Comparison of ENCODE assay signal across 13 cellular contexts in the genomic region with DNA sequence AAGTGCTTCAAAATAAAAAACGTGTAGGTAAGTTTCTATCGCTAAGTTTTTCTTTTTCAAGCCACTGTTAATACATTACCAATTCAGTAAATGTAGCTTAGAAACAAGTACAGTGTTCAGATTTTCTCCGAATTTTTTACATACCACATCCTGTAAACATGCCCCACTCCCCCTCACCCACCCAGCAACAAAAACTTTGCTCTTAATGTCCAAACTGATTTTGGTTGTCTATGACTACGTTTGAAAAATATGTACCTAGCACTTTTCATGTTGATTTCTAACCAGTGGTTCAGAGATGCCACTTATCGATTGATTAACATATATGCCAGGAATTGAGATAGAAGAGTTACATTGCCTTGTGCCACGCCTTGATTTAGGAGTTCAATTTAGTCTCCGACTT. TPM values are rescaled to one million over a fixed set of nuclear protein-coding genes. Genes with fewer than 3 reads are reported as not detected.
DNase-seq lines count a peak whose midpoint lies in the region; ATAC-seq and TF ChIP-seq lines count a peak whose summit lies in the region.
"Had no signal": no experiment of that assay in that cellular context is flagged by ENCODE, and none has a peak within 500 bp of the region (broad histone marks: within the 10 kb centered on the region; RNA-seq: fewer than 3 reads in every experiment).

No MANE protein-coding gene starts in this region.

- peak overlapping the region; percentile 10; the same call in 1 of the 2 replicates for H4K91ac ChIP-seq in IMR-90 (ENCODE audit: insufficient read depth, low read depth, low read length)

- no peak overlapping the region for H3K4ac ChIP-seq in IMR-90 (ENCODE audit: low read depth, low read length)

- WGBS in heart left ventricle, 4 donors = 62 to 68% (median 66%) methylated on average over 7 of the region's 7 CpGs
- 70% methylated on average over 7 of the region's 7 CpGs for WGBS in right cardiac atrium
- WGBS in IMR-90 (ENCODE audit: extremely low coverage in 2 of 2, insufficient read length in 1 of 2), 2 experiments = 100% methylated on average over 1 of the region's 7 CpGs; no CpG with 5 or more reads in 1 of the 2 experiments

- H3K9me3 ChIP-seq in heart left ventricle (no peaks in the 10 kb centered on the region), right cardiac atrium (ENCODE audit: control insufficient read depth, low read length) (no peaks in the 10 kb centered on the region), IMR-90 (ENCODE audit: control insufficient read depth, insufficient read depth, low read length) (no peaks in the 10 kb centered on the region), iPS-20b (ENCODE audit: insufficient read depth, low read depth, low read length) (no peaks in the 10 kb centered on the region), subcutaneous abdominal adipose tissue (ENCODE audit: control insufficient read depth in 5 of 5, low read length in 5 of 5) (no peaks in the 10 kb centered on the region)

- peaks cover 0 to 21% of the 10 kb centered on the region in 2 experiments; a peak in 2 of 4 replicates for H3K79me1 ChIP-seq in IMR-90 (ENCODE audit: low read depth in 1 of 2, low read length in 2 of 2)

- no peak for ATAC-seq in heart left ventricle
- no peak for ATAC-seq in right cardiac atrium
- ATAC-seq in IMR-90 (ENCODE audit: low read depth) = no peak
- ATAC-seq in GM21367 (IDR thresholded peaks at IDR 0.05; ENCODE audit: unreplicated experiment) = no peak
- ATAC-seq: GM12878 had no signal

- peaks cover 0 to 18% (median 5%) of the 10 kb centered on the region in 12 donors for H3K4me1 ChIP-seq in heart left ventricle
- H3K4me1 ChIP-seq in right cardiac atrium (ENCODE audit: control insufficient read depth, insufficient read depth, low read length) = no peaks in the 10 kb centered on the region
- H3K4me1 ChIP-seq in IMR-90 (ENCODE audit: control insufficient read depth, insufficient read depth, low read length) = no peaks in the 10 kb centered on the region
- peaks cover 10% of the 10 kb centered on the region; the same call in 1 of the 2 replicates for H3K4me1 ChIP-seq in iPS-20b (ENCODE audit: insufficient read depth, low read length)
- H3K4me1 ChIP-seq in subcutaneous abdominal adipose tissue (ENCODE audit: control insufficient read depth in 5 of 5, insufficient read depth in 5 of 5, low read length in 5 of 5) = peaks cover 0 to 18% (median 11%) of the 10 kb centered on the region in 5 donors

- no peaks in the 10 kb centered on the region for H3K36me3 ChIP-seq in heart left ventricle
- H3K36me3 ChIP-seq in IMR-90 (ENCODE audit: control insufficient read depth, insufficient read depth, low read length) = no peaks in the 10 kb centered on the region
- no peaks in the 10 kb centered on the region for H3K36me3 ChIP-seq in iPS-20b (ENCODE audit: insufficient read depth, low read depth, low read length)
- H3K36me3 ChIP-seq in subcutaneous abdominal adipose tissue (ENCODE audit: control insufficient read depth in 5 of 5, insufficient read depth in 5 of 5, low read length in 5 of 5) = no peaks in the 10 kb centered on the region

- H3K18ac ChIP-seq in IMR-90 (ENCODE audit: low read depth, low read length) = no peak overlapping the region

- H2BK15ac ChIP-seq in IMR-90 (ENCODE audit: low read depth, low read length) = no peak overlapping the region

- no peak for DNase-seq in heart left ventricle
- no peak for DNase-seq in right cardiac atrium
- no peak for DNase-seq in IMR-90
- DNase-seq in activated CD4-positive, alpha-beta T cell treated with anti-CD3 and anti-CD28 coated beads, Interleukin-2, amount 10 ng/mL, durations not matched to agents 7 days and 5 days = no peak
- no peak for DNase-seq in Kasumi-1 (lab: John Stamatoyannopoulos, UW)
- DNase-seq: ACHN; activated CD4-positive, alpha-beta T cell treated with anti-CD3 and anti-CD28 coated beads for 1 hour; NK-92 treated with Interleukin-12 subunit alpha and Interleukin-12 subunit beta, amount 100 ng/mL, for 24 hours; stimulated activated CD4-positive, alpha-beta T cell treated with anti-CD3 and anti-CD28 coated beads, Interleukin-12 subunit alpha, Interleukin-12 subunit beta, amount 100 ng/mL, for 4 hours had no signal

- intact Hi-C loops in heart left ventricle (cut with DNase I) = loop anchor here in 9 of 10 donors (2.0 to 10.0 kb wide), 8 partner anchors 56 to 146 kb away; partner anchors contain the start of gene ACSS3 (in 1 of the 9)
- intact Hi-C loops in right cardiac atrium (cut with DNase I) = loop anchor here in 3 of 4 donors (5.0 to 10.0 kb wide), 2 partner anchors 101 to 104 kb away; no protein-coding TSS in a partner anchor
- intact Hi-C loops in IMR-90 (cut with micrococcal nuclease) = loop anchor here (5.0 kb wide), 2 partner anchors 176 to 466 kb away; no protein-coding TSS in a partner anchor

- TF ChIP-seq CTCF in heart left ventricle (IDR thresholded peaks at IDR 0.05) = no peak
- no peak for TF ChIP-seq CTCF in IMR-90 (conservative IDR thresholded peaks at IDR 0.05; ENCODE audit: low read depth, low read length)

- peaks cover 2% of the 10 kb centered on the region for H3K36me3 Mint-ChIP-seq in activated CD4-positive, alpha-beta T cell treated with anti-CD3 and anti-CD28 coated beads, Interleukin-2, amount 10 ng/mL, durations not matched to agents 7 days and 5 days (ENCODE audit: low read depth)

- no peak for TF ChIP-seq RAD21 in IMR-90 (IDR thresholded peaks at IDR 0.05; ENCODE audit: low read length)

- peak overlapping the region; percentile 20; the same call in 1 of the 2 replicates for H2BK20ac ChIP-seq in IMR-90 (ENCODE audit: low read depth, low read length)

- peaks cover 4% of the 10 kb centered on the region for H3K4me1 Mint-ChIP-seq in activated CD4-positive, alpha-beta T cell treated with anti-CD3 and anti-CD28 coated beads, Interleukin-2, amount 10 ng/mL, durations not matched to agents 7 days and 5 days

- no peak overlapping the region for H3K27ac Mint-ChIP-seq in activated CD4-positive, alpha-beta T cell treated with anti-CD3 and anti-CD28 coated beads, Interleukin-2, amount 10 ng/mL, durations not matched to agents 7 days and 5 days

- H4K8ac ChIP-seq in IMR-90 (ENCODE audit: low read depth in 2 of 2, low read length in 2 of 2) = no peak overlapping the region

- H3K27ac ChIP-seq in heart left ventricle (peak overlapping the region in 2 of 12 donors; percentile 90 to 96), right cardiac atrium (ENCODE audit: low read length) (no peak overlapping the region), IMR-90 (ENCODE audit: insufficient read depth, low read length) (no peak overlapping the region), iPS-20b (ENCODE audit: low read length) (no peak overlapping the region), subcutaneous abdominal adipose tissue (ENCODE audit: low read depth, low read length) (peak overlapping the region; percentile 7)

- no peak overlapping the region for H3K14ac ChIP-seq in IMR-90 (replicated peaks; ENCODE audit: low read depth, low read length)

- H3K27me3 Mint-ChIP-seq in activated CD4-positive, alpha-beta T cell treated with anti-CD3 and anti-CD28 coated beads, Interleukin-2, amount 10 ng/mL, durations not matched to agents 7 days and 5 days = peaks cover 30% of the 10 kb centered on the region

- H2BK120ac ChIP-seq in IMR-90 (ENCODE audit: low read depth, low read length) = no peak overlapping the region

- H2AFZ ChIP-seq in IMR-90 (replicated peaks; ENCODE audit: low read length, poor library complexity) = no peak overlapping the region

- peak overlapping the region in 9 of 12 donors; percentile 70 to 87 (median 78) for H3K4me3 ChIP-seq in heart left ventricle
- no peak overlapping the region for H3K4me3 ChIP-seq in right cardiac atrium (ENCODE audit: low read length)
- H3K4me3 ChIP-seq in IMR-90 (ENCODE audit: insufficient read depth, low read depth, low read length) = no peak overlapping the region
- H3K4me3 ChIP-seq in iPS-20b (ENCODE audit: low read length) = peak overlapping the region; percentile 94; the same call in 1 of the 2 replicates
- H3K4me3 ChIP-seq in subcutaneous abdominal adipose tissue (ENCODE audit: low read depth in 1 of 5, low read length in 5 of 5) = peak overlapping the region in 3 of 5 donors; percentile 76 to 83 (median 83)

- no TSS peak for BruUV-seq in IMR-90 (replicated peaks; lab: Mats Ljungman, UMichigan)

- no peaks in the 10 kb centered on the region for H3K9me1 ChIP-seq in IMR-90 (ENCODE audit: insufficient read depth, low read length)

- no peak overlapping the region; the same call in 1 of the 2 replicates for H3K4me2 ChIP-seq in IMR-90 (ENCODE audit: low read depth, low read length)

- H2AK9ac ChIP-seq in IMR-90 (replicated peaks; ENCODE audit: low read depth, low read length, poor library complexity) = no peak overlapping the region

- dilution Hi-C loops in IMR-90 (cut with HindIII; ENCODE audit: low sequenced_read_pairs, unreplicated experiment) = no loop called here

- H3K56ac ChIP-seq in IMR-90 (ENCODE audit: extremely low read depth, insufficient read depth, low read length) = no peak overlapping the region

- H4K20me1 ChIP-seq in IMR-90 (ENCODE audit: insufficient read depth, low read length) = no peaks in the 10 kb centered on the region

- H3K27me3 ChIP-seq in heart left ventricle (peaks cover 0 to 3% (median 0%) of the 10 kb centered on the region in 9 donors), right cardiac atrium (ENCODE audit: control insufficient read depth, insufficient read depth) (no peaks in the 10 kb centered on the region), IMR-90 (ENCODE audit: control insufficient read depth, insufficient read depth, low read length) (no peaks in the 10 kb centered on the region), iPS-20b (ENCODE audit: insufficient read depth, low read length) (peaks cover 12% of the 10 kb centered on the region), subcutaneous abdominal adipose tissue (ENCODE audit: control insufficient read depth in 5 of 5, insufficient read depth in 4 of 5, low read length in 5 of 5) (peaks cover 0 to 3% (median 0%) of the 10 kb centered on the region in 5 donors)

- no peak overlapping the region for H4K5ac ChIP-seq in IMR-90 (ENCODE audit: low read depth, low read length)

- CTCF ChIA-PET in IMR-90 (lab: Yijun Ruan, JAX) = interaction anchor here (0.6 kb wide), 2 partner anchors 374 to 983 kb away, joined by 3 read pairs; no protein-coding TSS in a partner anchor
- CTCF ChIA-PET in activated CD4-positive, alpha-beta T cell treated with anti-CD3 and anti-CD28 coated beads, Interleukin-2, amount 10 ng/mL, durations not matched to agents 7 days and 5 days (lab: Charles Lee) = interaction anchor here (0.6 kb wide), 1 partner anchor 14 kb away, joined by 8 read pairs; no protein-coding TSS in a partner anchor

- no peak overlapping the region for H2BK5ac ChIP-seq in IMR-90 (ENCODE audit: low read depth, low read length, poor library complexity, severe bottlenecking)

- no peak overlapping the region for H3K4me3 Mint-ChIP-seq in activated CD4-positive, alpha-beta T cell treated with anti-CD3 and anti-CD28 coated beads, Interleukin-2, amount 10 ng/mL, durations not matched to agents 7 days and 5 days

- POLR2A ChIA-PET in IMR-90 (lab: Charles Lee; ENCODE audit: unreplicated experiment) = interaction anchor here (0.6 kb wide), 1 partner anchor 580 kb away, joined by 6 read pairs; no protein-coding TSS in a partner anchor
- POLR2A ChIA-PET in activated CD4-positive, alpha-beta T cell treated with anti-CD3 and anti-CD28 coated beads, Interleukin-2, amount 10 ng/mL, durations not matched to agents 7 days and 5 days (lab: Charles Lee) = no interaction called here

- no peak overlapping the region for H2AK5ac ChIP-seq in IMR-90 (ENCODE audit: low read depth, low read length)

- TF ChIP-seq POLR2A in heart left ventricle (IDR thresholded peaks at IDR 0.05) = no peak
- TF ChIP-seq POLR2A in IMR-90 (IDR thresholded peaks at IDR 0.05; ENCODE audit: low read depth, low read length) = no peak

- H3K9ac ChIP-seq in IMR-90 (ENCODE audit: low read depth, low read length) (no peak overlapping the region), iPS-20b (ENCODE audit: low read depth, low read length) (no peak overlapping the region), subcutaneous abdominal adipose tissue (ENCODE audit: low read length in 5 of 5) (no peak overlapping the region)

- H3K23ac ChIP-seq in IMR-90 (ENCODE audit: low read depth, low read length) = no peak overlapping the region

- peaks cover 3% of the 10 kb centered on the region for H3K9me3 Mint-ChIP-seq in activated CD4-positive, alpha-beta T cell treated with anti-CD3 and anti-CD28 coated beads, Interleukin-2, amount 10 ng/mL, durations not matched to agents 7 days and 5 days

- in situ Hi-C loops in IMR-90 (cut with MboI; ENCODE audit: low sequenced_read_pairs) = loop anchor here (25.0 kb wide), 2 partner anchors 326 to 1526 kb away; no protein-coding TSS in a partner anchor

RNA-seq across cellular contexts. Expression of gene LIN7A, which starts 0.7 kb away (rescaled TPM):
- total RNA-seq in heart left ventricle (10 to 100 TPM; 10.2 to 20.1 (median 14.6) TPM), right cardiac atrium (10 to 100 TPM; 18.9 to 22.3 (median 20.6) TPM), IMR-90 (2012; rRNA removed) (23.9 and 24.7 TPM in 2 replicates)
- polyA plus RNA-seq in heart left ventricle (10 to 100 TPM in 1 of 2 donors, 1 to 10 TPM in 1; 7.5 to 21.6 TPM), right cardiac atrium (9.2 TPM), IMR-90 (2012; rRNA removed) (9.1 and 10.8 TPM in 2 replicates)
- 1.6 and 2.3 TPM in 2 replicates for polyA plus RNA-seq in IMR-90 (2012; cell fraction: cytosol; rRNA removed)
- polyA plus RNA-seq in IMR-90 (2012; cell fraction: nucleus; rRNA removed; ENCODE audit: low replicate concordance) = 1.7 and 16.1 TPM in 2 replicates
- total RNA-seq in activated CD4-positive, alpha-beta T cell treated with anti-CD3 and anti-CD28 coated beads, Interleukin-2, amount 10 ng/mL, durations not matched to agents 7 days and 5 days = not detected

Comparison
In these comparisons a context has a peak if more than half of its experiments do, and no peak if none do; other contexts are left out.
1. H3K4me3 ChIP-seq: peak in heart left ventricle (9 of 12), iPS-20b (single experiment) and subcutaneous abdominal adipose tissue (3 of 5); none in right cardiac atrium (single experiment) and IMR-90 (single experiment).
2. RNA of gene LIN7A, which starts 0.7 kb away (total RNA-seq): 23.9 to 24.7 TPM in IMR-90, 18.9 to 22.3 TPM in right cardiac atrium and 10.2 to 20.1 TPM in heart left ventricle; not detected in activated CD4-positive, alpha-beta T cell treated with anti-CD3 and anti-CD28 coated beads, Interleukin-2, amount 10 ng/mL, durations not matched to agents 7 days and 5 days; every median in the first group is over 10 times any median in the second.